In the genomic region with DNA sequence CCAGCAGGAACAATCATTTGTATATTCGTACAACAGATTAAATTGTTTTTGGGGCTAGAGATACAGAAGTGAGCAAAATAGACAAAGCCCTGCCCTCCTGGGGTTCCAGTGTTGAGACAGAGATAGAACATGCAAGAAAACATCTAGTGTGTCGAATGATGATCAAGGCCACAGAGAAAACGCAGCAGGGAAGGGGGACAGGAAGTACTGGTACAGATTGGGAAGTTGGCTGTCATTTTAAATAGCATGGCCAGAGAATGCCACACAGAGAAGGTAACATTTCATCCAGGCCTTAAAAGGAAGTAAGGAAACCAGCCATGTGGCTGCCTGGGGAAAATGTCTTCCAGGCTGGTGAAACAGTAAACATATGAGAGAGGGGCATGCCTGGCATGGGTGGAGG, we compare ENCODE assay signal across 25 cellular contexts.
DNase-seq lines count a peak whose midpoint lies in the region; ATAC-seq, FAIRE-seq and TF ChIP-seq lines count a peak whose summit lies in the region.
"Had no signal": no experiment of that assay in that cellular context is flagged by ENCODE, and none has a peak within 500 bp of the region (broad histone marks: within the 10 kb centered on the region; RNA-seq: fewer than 3 reads in every experiment).

No MANE protein-coding gene starts in this region.

- no TSS peak for BruUV-seq in K562 (replicated peaks; lab: Mats Ljungman, UMichigan)

- no peak overlapping the region; a peak in 1 of 4 replicates for H3K9ac ChIP-seq in K562 (ENCODE audit: insufficient read depth in 1 of 2, low read depth in 2 of 2, low read length in 2 of 2)
- H3K9ac ChIP-seq: BLaER1 had no signal

- DNase-seq in DMS153 (lab: John Stamatoyannopoulos, UW) = peak; percentile 10
- no peak for DNase-seq in DMS153 treated with DMSO at 0.1 percent for 48 hours (lab: John Stamatoyannopoulos, UW; ENCODE audit: unreplicated experiment)
- DNase-seq in MV-4-11 (lab: John Stamatoyannopoulos, UW) = peak; percentile 46
- no peak for DNase-seq in K562 (ENCODE audit: extremely low read depth in 1 of 4, low spot score in 3 of 4)
- DNase-seq in thoracic aorta (ENCODE audit: low spot score) = no peak
- no peak for DNase-seq in SK-N-DZ (ENCODE audit: low spot score)
- no peak for DNase-seq in GM10266 (ENCODE audit: extremely low spot score)
- DNase-seq: ACHN; CD4-positive, alpha-beta T cell; COR-L47; DND-41; NCI-H1092 treated with DMSO at 0.1 percent for 48 hours; NCI-H1436 treated with DMSO at 0.1 percent for 48 hours; NCI-H1930; NCI-H2227 treated with DMSO at 0.1 percent for 48 hours; NCI-H510A treated with DMSO at 0.1 percent for 48 hours; Peyer's patch had no signal

- H3K79me2 ChIP-seq in K562 (ENCODE audit: control insufficient read depth, insufficient read depth, low read length) = no peaks in the 10 kb centered on the region

- no peaks in the 10 kb centered on the region for H3K9me1 ChIP-seq in K562 (ENCODE audit: control insufficient read depth, insufficient read depth, low read length)

- POLR2A ChIA-PET in K562 (lab: Yijun Ruan, JAX) = no interaction called here

- H2AFZ ChIP-seq in K562 (ENCODE audit: low read depth, low read length) = peak overlapping the region; percentile 42; the same call in 1 of the 2 replicates
- H2AFZ ChIP-seq: GM23338 had no signal

- no peak for TF ChIP-seq POLR2A in K562 (conservative IDR thresholded peaks at IDR 0.05)

- no peak for TF ChIP-seq EP300 in K562 (IDR thresholded peaks at IDR 0.05; ENCODE audit: low read length)

- CTCF ChIA-PET in K562 (lab: Yijun Ruan, JAX; ENCODE audit: low intra/inter-chr PET ratio) = no interaction called here

- intact Hi-C loops in K562 (cut with micrococcal nuclease) = no loop called here

- no peak for TF ChIP-seq RAD21 in K562 (CRISPR knock-in tag; conservative IDR thresholded peaks at IDR 0.05 in 1 of 2, IDR thresholded peaks at IDR 0.05 in 1 of 2)

- in situ Hi-C loops in K562 (cut with MboI) = no loop called here

- no peak overlapping the region for H3K27ac ChIP-seq in K562 (ENCODE audit: extremely low read depth, low read depth, low read length)
- H3K27ac ChIP-seq in thoracic aorta = peak overlapping the region; percentile 44 to 57
- H3K27ac ChIP-seq: 22Rv1, BLaER1, Peyer's patch, SJSA1 had no signal

- no peak overlapping the region for H3K4me2 ChIP-seq in K562 (ENCODE audit: insufficient read depth, low read length)
- H3K4me2 ChIP-seq: BLaER1, GM23338 had no signal

- TF ChIP-seq CTCF in K562 (IDR thresholded peaks at IDR 0.05 in 2 of 3, conservative IDR thresholded peaks at IDR 0.05 in 1 of 3; ENCODE audit: insufficient read depth in 2 of 3, low read depth in 1 of 3, low read length in 3 of 3) (no peak), thoracic aorta (IDR thresholded peaks at IDR 0.05) (no peak), GM10266 (IDR thresholded peaks at IDR 0.05; ENCODE audit: control insufficient read depth, insufficient read depth, low read depth, missing control alignments) (no peak)

- H3K4me3 ChIP-seq in K562 = no peak overlapping the region
- H3K4me3 ChIP-seq in thoracic aorta = no peak overlapping the region
- H3K4me3 ChIP-seq: BLaER1, GM23338, HAP-1, Peyer's patch, SJSA1 had no signal

- H3K27me3 ChIP-seq in K562 (ENCODE audit: control insufficient read depth in 2 of 2, insufficient read depth in 2 of 2, low read length in 2 of 2) (no peaks in the 10 kb centered on the region), thoracic aorta (replicated peaks; ENCODE audit: insufficient read depth) (no peaks in the 10 kb centered on the region)
- H3K27me3 ChIP-seq: BLaER1, Peyer's patch, SJSA1 had no signal

- FAIRE-seq in K562 (lab: Jason Lieb, UNC) = no peak
- FAIRE-seq: GM18507, HTR-8/SVneo had no signal

- no peaks in the 10 kb centered on the region for H4K20me1 ChIP-seq in K562 (replicated peaks; ENCODE audit: control insufficient read depth, insufficient read depth, low read length)
- H4K20me1 ChIP-seq: BLaER1 had no signal

- 39% methylated on average over 3 of the region's 3 CpGs for WGBS in K562 (ENCODE audit: insufficient coverage, low coverage, missing lambda C conversion rate)

- H3K4me1 ChIP-seq in K562 (replicated peaks in 1 of 2; ENCODE audit: control insufficient read depth in 2 of 2, insufficient read depth in 2 of 2, low read length in 2 of 2) (peaks cover 0 to 20% of the 10 kb centered on the region in 2 experiments; a peak in 2 of 5 replicates), thoracic aorta (ENCODE audit: control insufficient read depth in 1 of 2, low read depth in 2 of 2) (peaks cover 8 to 30% of the 10 kb centered on the region in 2 donors)
- H3K4me1 ChIP-seq: Peyer's patch, SJSA1 had no signal

- H3K36me3 ChIP-seq in K562 (ENCODE audit: control insufficient read depth, insufficient read depth, low read length) (no peaks in the 10 kb centered on the region), thoracic aorta (no peaks in the 10 kb centered on the region)
- H3K36me3 ChIP-seq: BLaER1, HAP-1, Peyer's patch, SJSA1 had no signal

- H3K9me3 ChIP-seq in K562 (replicated peaks; ENCODE audit: control insufficient read depth, insufficient read depth, low read depth, low read length) (peaks cover 11% of the 10 kb centered on the region), thoracic aorta (no peaks in the 10 kb centered on the region)
- H3K9me3 ChIP-seq: HAP-1 had no signal

- ATAC-seq in K562 (no peak), thoracic aorta (ENCODE audit: insufficient number of reproducible peaks, low FRiP score, low read depth) (no peak), HG03469 (IDR thresholded peaks at IDR 0.05; ENCODE audit: unreplicated experiment) (no peak)
- ATAC-seq: GM23338 had no signal

TF ChIP-seq in K562, 482 proteins besides CTCF, POLR2A, EP300 and RAD21:
- TF ChIP-seq RBM17 (IDR thresholded peaks at IDR 0.05; ENCODE audit: borderline replicate concordance, low read depth, low read length) = no peak
- TF ChIP-seq MYC (IDR thresholded peaks at IDR 0.05; ENCODE audit: low read depth, low read length) = 0 out of 2 replicates have a peak, but pooled peaks have one; percentile 12
- no peak for TF ChIP-seq MYC (CRISPR knock-in tag; IDR thresholded peaks at IDR 0.05; ENCODE audit: borderline replicate concordance, low read depth)
- TF ChIP-seq ESRRB (CRISPR knock-in tag; IDR thresholded peaks at IDR 0.05; ENCODE audit: borderline replicate concordance) = no peak
- TF ChIP-seq TAL1 (IDR thresholded peaks at IDR 0.05) = no peak
TF ChIP-seq in K562: peak in this region for 1.

Comparison
In these comparisons a context has a peak if more than half of its experiments do, and no peak if none do; other contexts are left out.
1. DNase-seq: peak in DMS153 (single experiment) and MV-4-11 (single experiment); none in DMS153 treated with DMSO at 0.1 percent for 48 hours (single experiment), K562 (0 of 4), thoracic aorta (single experiment), SK-N-DZ (single experiment) and GM10266 (single experiment).